11 cellular contexts compared by ENCODE assay signal in the genomic region with DNA sequence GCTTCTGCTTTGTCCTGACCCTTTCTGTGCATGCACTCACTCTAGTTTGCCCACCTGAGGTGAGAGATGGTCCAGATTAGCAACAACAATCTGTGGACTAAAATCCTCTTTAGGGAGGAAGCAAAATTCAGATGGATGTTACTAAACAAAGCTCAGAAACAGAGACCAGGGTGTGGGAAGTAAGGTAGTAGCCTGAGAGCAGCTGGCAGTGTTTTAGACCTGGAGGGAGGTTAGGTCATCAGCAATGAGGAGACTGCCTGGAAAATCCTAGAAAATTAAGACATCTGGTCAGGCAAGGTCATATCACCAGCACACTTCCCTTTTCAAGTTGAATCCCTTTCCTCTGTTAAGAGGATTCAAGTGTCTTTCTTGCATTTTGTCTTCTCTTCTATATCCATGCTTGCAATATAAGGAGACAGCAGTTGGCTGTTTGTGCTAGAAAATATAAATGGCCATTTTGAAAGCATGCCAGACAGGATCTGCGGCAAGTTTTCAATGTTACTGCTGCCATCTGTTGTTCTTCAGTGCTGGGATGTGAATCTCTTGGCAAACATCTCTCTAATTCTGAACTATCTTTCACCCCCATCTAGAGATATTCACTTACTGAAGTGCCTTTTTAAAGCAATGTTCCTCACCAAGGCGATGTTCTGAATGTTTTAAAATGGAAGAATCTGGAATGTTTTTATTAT.
DNase-seq lines count a peak whose midpoint lies in the region; ATAC-seq and TF ChIP-seq lines count a peak whose summit lies in the region.
"Had no signal": no experiment of that assay in that cellular context is flagged by ENCODE, and none has a peak within 500 bp of the region (broad histone marks: within the 10 kb centered on the region; RNA-seq: fewer than 3 reads in every experiment).

No MANE protein-coding gene starts in this region.

- peaks cover 5% of the 10 kb centered on the region for H3K36me3 Mint-ChIP-seq in glutamatergic neuron (ENCODE audit: unreplicated experiment)
- no peaks in the 10 kb centered on the region for H3K36me3 Mint-ChIP-seq in activated CD8-positive, alpha-beta memory T cell treated with anti-CD3 and anti-CD28 coated beads, Interleukin-2, amount 10 ng/mL, durations not matched to agents 7 days and 5 days
- H3K36me3 Mint-ChIP-seq: activated naive CD8-positive, alpha-beta T cell treated with anti-CD3 and anti-CD28 coated beads, Interleukin-2, amount 10 ng/mL, durations not matched to agents 7 days and 5 days had no signal

- H3K27ac ChIP-seq in cardiac muscle cell: no peak overlapping the region
- peak overlapping the region; percentile 73 for H3K27ac ChIP-seq in VCaP
- H3K27ac ChIP-seq: neutrophil had no signal

- no peak overlapping the region for H3K4me3 ChIP-seq in cardiac muscle cell

- no peak overlapping the region for H3K4me3 Mint-ChIP-seq in glutamatergic neuron (ENCODE audit: unreplicated experiment)
- no peak overlapping the region for H3K4me3 Mint-ChIP-seq in activated CD8-positive, alpha-beta memory T cell treated with anti-CD3 and anti-CD28 coated beads, Interleukin-2, amount 10 ng/mL, durations not matched to agents 7 days and 5 days
- H3K4me3 Mint-ChIP-seq: activated naive CD8-positive, alpha-beta T cell treated with anti-CD3 and anti-CD28 coated beads, Interleukin-2, amount 10 ng/mL, durations not matched to agents 7 days and 5 days; H9 had no signal

- H3K27me3 ChIP-seq in cardiac muscle cell: no peaks in the 10 kb centered on the region
- H3K27me3 ChIP-seq: neutrophil had no signal

- peaks cover 2% of the 10 kb centered on the region for H3K27me3 Mint-ChIP-seq in glutamatergic neuron (ENCODE audit: unreplicated experiment)
- H3K27me3 Mint-ChIP-seq in activated CD8-positive, alpha-beta memory T cell treated with anti-CD3 and anti-CD28 coated beads, Interleukin-2, amount 10 ng/mL, durations not matched to agents 7 days and 5 days: no peaks in the 10 kb centered on the region
- H3K27me3 Mint-ChIP-seq: activated naive CD8-positive, alpha-beta T cell treated with anti-CD3 and anti-CD28 coated beads, Interleukin-2, amount 10 ng/mL, durations not matched to agents 7 days and 5 days had no signal

- peak overlapping the region; percentile 14 for H3K27ac Mint-ChIP-seq in glutamatergic neuron (ENCODE audit: unreplicated experiment)
- H3K27ac Mint-ChIP-seq in activated CD8-positive, alpha-beta memory T cell treated with anti-CD3 and anti-CD28 coated beads, Interleukin-2, amount 10 ng/mL, durations not matched to agents 7 days and 5 days: no peak overlapping the region
- H3K27ac Mint-ChIP-seq: activated naive CD8-positive, alpha-beta T cell treated with anti-CD3 and anti-CD28 coated beads, Interleukin-2, amount 10 ng/mL, durations not matched to agents 7 days and 5 days; H9 had no signal

- peaks cover 3% of the 10 kb centered on the region for H3K4me1 Mint-ChIP-seq in glutamatergic neuron (ENCODE audit: low read depth, unreplicated experiment)
- H3K4me1 Mint-ChIP-seq in activated CD8-positive, alpha-beta memory T cell treated with anti-CD3 and anti-CD28 coated beads, Interleukin-2, amount 10 ng/mL, durations not matched to agents 7 days and 5 days: no peaks in the 10 kb centered on the region
- H3K4me1 Mint-ChIP-seq: activated naive CD8-positive, alpha-beta T cell treated with anti-CD3 and anti-CD28 coated beads, Interleukin-2, amount 10 ng/mL, durations not matched to agents 7 days and 5 days; H9 had no signal

- no peaks in the 10 kb centered on the region for H3K9me3 ChIP-seq in cardiac muscle cell (ENCODE audit: low read depth)
- H3K9me3 ChIP-seq: neutrophil had no signal

- intact Hi-C loops in cardiac septum (cut with DNase I): no loop called here

- H3K9me3 Mint-ChIP-seq in glutamatergic neuron (ENCODE audit: unreplicated experiment): peaks cover 2% of the 10 kb centered on the region
- H3K9me3 Mint-ChIP-seq in activated CD8-positive, alpha-beta memory T cell treated with anti-CD3 and anti-CD28 coated beads, Interleukin-2, amount 10 ng/mL, durations not matched to agents 7 days and 5 days (ENCODE audit: low read depth): peaks cover 6% of the 10 kb centered on the region

- CTCF ChIA-PET in activated CD8-positive, alpha-beta memory T cell treated with anti-CD3 and anti-CD28 coated beads, Interleukin-2, amount 10 ng/mL, durations not matched to agents 7 days and 5 days (lab: Charles Lee): no interaction called here

- DNase-seq in cardiac muscle cell (ENCODE audit: low read depth in 1 of 2, low spot score in 1 of 2) (peak in 1 of 2 donors; percentile 78), cardiac septum (ENCODE audit: low spot score) (no peak), glutamatergic neuron (no peak), RPMI8226 (no peak), NCI-H526 (lab: John Stamatoyannopoulos, UW) (no peak)
- DNase-seq in activated CD8-positive, alpha-beta memory T cell treated with anti-CD3 and anti-CD28 coated beads, Interleukin-2, amount 10 ng/mL, durations not matched to agents 7 days and 5 days: no peak
- DNase-seq: activated naive CD8-positive, alpha-beta T cell treated with anti-CD3 and anti-CD28 coated beads, Interleukin-2, amount 10 ng/mL, durations not matched to agents 7 days and 5 days; H9 had no signal

- no peaks in the 10 kb centered on the region for H3K36me3 ChIP-seq in cardiac muscle cell
- H3K36me3 ChIP-seq: neutrophil had no signal

- no peaks in the 10 kb centered on the region for H3K4me1 ChIP-seq in cardiac muscle cell (ENCODE audit: low read depth)

- ATAC-seq in GM19324 (IDR thresholded peaks at IDR 0.05; ENCODE audit: low FRiP score, unreplicated experiment): no peak
- no peak for ATAC-seq in activated CD8-positive, alpha-beta memory T cell treated with anti-CD3 and anti-CD28 coated beads, Interleukin-2, amount 10 ng/mL, durations not matched to agents 7 days and 5 days

- TF ChIP-seq CTCF in cardiac muscle cell (IDR thresholded peaks at IDR 0.05; ENCODE audit: low read depth, low read length) (peak; percentile 36), VCaP (conservative IDR thresholded peaks at IDR 0.05) (peak; percentile 58), glutamatergic neuron (IDR thresholded peaks at IDR 0.05; ENCODE audit: partially characterized antibody, unreplicated experiment) (no peak)
